8 cellular contexts compared by ENCODE assay signal in genomic region chr14:52553671-52554575, GRCh38. TPM values are rescaled to one million over a fixed set of nuclear protein-coding genes. Genes with fewer than 3 reads are reported as not detected.
A peak's percentile ranks its signal among the peaks of the same experiment; 100 is the strongest.
DNase-seq lines count a peak whose midpoint lies in the region; ATAC-seq and TF ChIP-seq lines count a peak whose summit lies in the region.

No MANE protein-coding gene starts in this region.

- DNase-seq in G401 (ENCODE audit: low spot score) = peak; percentile 99
- DNase-seq in NCI-H1105 treated with DMSO at 0.1 percent for 48 hours (lab: John Stamatoyannopoulos, UW) = peak; percentile 88
- peak; percentile 85 for DNase-seq in T follicular helper cell (ENCODE audit: low read depth)
- DNase-seq in adrenal gland = peak; percentile 86 to 94 (median 91)
- peak; percentile 90 to 93 for DNase-seq in cardiac muscle cell (ENCODE audit: low read depth in 1 of 2, low spot score in 1 of 2)
- DNase-seq in osteocyte (ENCODE audit: extremely low spot score, unreplicated experiment) = peak; percentile 91

- H3K27ac Mint-ChIP-seq in osteocyte (ENCODE audit: unreplicated experiment) = peak overlapping the region; percentile 87

- H3K4me1 ChIP-seq in adrenal gland (replicated peaks in 1 of 2) (peaks cover 5 to 25% of the 10 kb centered on the region in 2 donors), cardiac muscle cell (ENCODE audit: low read depth) (no peaks in the 10 kb centered on the region)

- H3K4me3 ChIP-seq in adrenal gland (peak overlapping the region; percentile 15 to 67 (median 26)), cardiac muscle cell (peak overlapping the region; percentile 63)

- H3K4me3 Mint-ChIP-seq in osteocyte (ENCODE audit: unreplicated experiment) = peak overlapping the region; percentile 91

- H3K9me3 ChIP-seq in adrenal gland (replicated peaks in 1 of 3) = no peaks in the 10 kb centered on the region
- H3K9me3 ChIP-seq in cardiac muscle cell (ENCODE audit: low read depth) = no peaks in the 10 kb centered on the region

- intact Hi-C loops in adrenal gland (cut with DNase I) = loop anchor here in 1 of 2 donors (10.0 kb wide), 1 partner anchor 161 kb away; no protein-coding TSS in a partner anchor

- H3K36me3 ChIP-seq in adrenal gland (replicated peaks in 1 of 2) = no peaks in the 10 kb centered on the region
- no peaks in the 10 kb centered on the region for H3K36me3 ChIP-seq in cardiac muscle cell

- TF ChIP-seq POLR2A in adrenal gland (IDR thresholded peaks at IDR 0.05) = peak in 1 of 2 donors; percentile 58

- no peak for ATAC-seq in HG03095 (IDR thresholded peaks at IDR 0.05; ENCODE audit: unreplicated experiment)

- TF ChIP-seq CTCF in adrenal gland (IDR thresholded peaks at IDR 0.05) (peak in 1 of 6 experiments; percentile 11), cardiac muscle cell (IDR thresholded peaks at IDR 0.05; ENCODE audit: low read depth, low read length) (no peak), osteocyte (IDR thresholded peaks at IDR 0.05) (no peak)

- H3K27ac ChIP-seq in adrenal gland (peak overlapping the region in 2 of 5 donors; percentile 76 to 84), cardiac muscle cell (peak overlapping the region; percentile 74), temporal lobe (ENCODE audit: low read depth, low read length) (peak overlapping the region; percentile 64)

- in situ Hi-C loops in G401 (cut with HindIII; ENCODE audit: low sequenced_read_pairs) = loop anchor here (10.0 kb wide), 1 partner anchor 81 kb away; no protein-coding TSS in a partner anchor

- 4 to 6% (median 5%) methylated on average over 22 of the region's 22 CpGs for WGBS in adrenal gland, 4 donors

- peaks cover 5% of the 10 kb centered on the region for H3K36me3 Mint-ChIP-seq in osteocyte (ENCODE audit: unreplicated experiment)

- peaks cover 14% of the 10 kb centered on the region for H3K4me1 Mint-ChIP-seq in osteocyte (ENCODE audit: unreplicated experiment)

- H3K27me3 ChIP-seq in adrenal gland (no peaks in the 10 kb centered on the region), cardiac muscle cell (no peaks in the 10 kb centered on the region)

- H3K27me3 Mint-ChIP-seq in osteocyte (ENCODE audit: unreplicated experiment) = peaks cover 3% of the 10 kb centered on the region

- H3K9me3 Mint-ChIP-seq in osteocyte (ENCODE audit: unreplicated experiment) = peaks cover 10% of the 10 kb centered on the region

RNA-seq across cellular contexts. Expression of gene GPR137C, which starts 1.3 kb away (rescaled TPM):
- total RNA-seq in G401 (2014; rRNA removed; shearing (Covaris generic)) = 2.5 and 7.8 TPM in 2 replicates
- total RNA-seq in adrenal gland (1 to 10 TPM in 1 of 8 donors, under 1 TPM in 7; 0.09 to 1.5 (median 0.43) TPM), cardiac muscle cell (1.4 and 1.7 TPM in 2 replicates), osteocyte (2.2 and 3.1 TPM in 2 replicates), temporal lobe (32.7 TPM)
- polyA plus RNA-seq in adrenal gland (1 to 10 TPM in 1 of 3 donors, under 1 TPM in 2; 0.74 to 1.4 (median 0.81) TPM), cardiac muscle cell (1.1 and 2.7 TPM in 2 replicates)

RNA-seq across cellular contexts. Expression of gene TXNDC16, which starts 1.6 kb away (rescaled TPM):
- 10.8 and 17.1 TPM in 2 replicates for total RNA-seq in G401 (2014; rRNA removed; shearing (Covaris generic))
- total RNA-seq in adrenal gland (1 to 10 TPM; 1.7 to 7.2 (median 6.1) TPM), cardiac muscle cell (4.7 and 7.8 TPM in 2 replicates), osteocyte (21.5 and 22.8 TPM in 2 replicates), temporal lobe (54.1 TPM)
- polyA plus RNA-seq in adrenal gland (1 to 10 TPM; 1.3 to 5.5 (median 1.4) TPM), cardiac muscle cell (6.9 and 10.7 TPM in 2 replicates)
